In the genomic region with DNA sequence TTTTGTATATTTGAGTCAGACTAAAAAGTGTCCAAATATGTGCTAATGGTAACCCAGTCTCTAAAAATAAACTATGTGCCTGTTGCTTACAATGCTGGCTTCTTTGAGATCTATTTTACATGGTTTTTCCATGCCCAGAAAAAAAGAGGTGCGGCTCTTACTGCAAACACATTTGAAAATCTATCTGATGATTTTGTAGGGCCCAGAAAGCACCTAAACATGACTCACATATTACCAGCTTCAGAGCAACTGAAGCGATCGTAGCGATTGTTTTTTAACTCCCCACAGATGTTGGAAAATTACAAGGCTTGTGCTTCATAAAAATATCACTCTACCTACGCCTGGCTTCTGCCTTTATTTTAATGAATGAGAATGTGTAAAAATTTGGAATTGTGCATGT, we compare ENCODE assay signal across 1 cellular context.
TF ChIP-seq lines count a peak whose summit lies in the region.

No MANE protein-coding gene starts in this region.

TF ChIP-seq in SK-N-SH, 30 proteins besides CTCF, POLR2A, EP300 and RAD21 (continued from another document):
- TF ChIP-seq JUND (IDR thresholded peaks at IDR 0.05) (peak; percentile 46; the same call in 1 of the 2 replicates), POLR2AphosphoS5 (IDR thresholded peaks at IDR 0.05; ENCODE audit: low read depth, low read length) (0 out of 2 replicates have a peak, but pooled peaks have one; percentile 27), SIN3A (IDR thresholded peaks at IDR 0.05; ENCODE audit: borderline replicate concordance, low read depth, low read length) (no peak)
